26 cellular contexts compared by ENCODE assay signal in the genomic region with DNA sequence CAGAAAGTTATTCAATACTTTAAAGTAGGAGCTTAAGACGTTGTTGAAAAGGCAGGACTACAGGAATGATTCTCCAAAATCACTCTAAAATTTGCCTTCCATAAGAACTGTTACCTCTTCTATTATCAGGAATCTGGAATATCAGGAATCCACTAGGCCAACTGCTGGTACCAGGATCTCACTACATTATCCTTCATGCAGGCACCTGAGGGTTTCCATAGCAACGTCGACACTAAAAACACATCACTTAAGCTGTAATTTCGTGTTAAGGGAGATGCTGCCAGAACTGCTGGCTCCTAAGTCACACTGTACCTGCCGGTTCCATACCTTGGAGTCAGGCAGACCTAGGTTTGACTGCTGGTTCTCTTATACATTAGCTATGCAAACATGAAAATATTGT.
DNase-seq lines count a peak whose midpoint lies in the region; ATAC-seq, FAIRE-seq and TF ChIP-seq lines count a peak whose summit lies in the region.
"Had no signal": no experiment of that assay in that cellular context is flagged by ENCODE, and none has a peak within 500 bp of the region (broad histone marks: within the 10 kb centered on the region; RNA-seq: fewer than 3 reads in every experiment).

No MANE protein-coding gene starts in this region.

- no peak overlapping the region for H3K4me3 ChIP-seq in endothelial cell of umbilical vein (replicated peaks in 1 of 3; ENCODE audit: insufficient read depth in 1 of 3, low read depth in 1 of 3, low read length in 3 of 3)
- H3K4me3 ChIP-seq: SJCRH30 had no signal

- TSS peak; percentile 25 for BruUV-seq in endothelial cell of umbilical vein (replicated peaks; lab: Mats Ljungman, UMichigan)

- no peaks in the 10 kb centered on the region for H3K4me1 Mint-ChIP-seq in activated CD4-positive, alpha-beta T cell treated with anti-CD3 and anti-CD28 coated beads for 36 hours
- no peaks in the 10 kb centered on the region for H3K4me1 Mint-ChIP-seq in T-helper 2 cell treated with Interferon-gamma antibody and Interleukin-4, amounts not matched to agents 5 μg/mL and 100 μg/mL, for 36 hours (ENCODE audit: low read depth)
- H3K4me1 Mint-ChIP-seq: CD14-positive monocyte, T-helper 17 cell had no signal

- no peak for TF ChIP-seq POLR2A in endothelial cell of umbilical vein (IDR thresholded peaks at IDR 0.05; ENCODE audit: low read depth, low read length)

- H3K36me3 ChIP-seq in endothelial cell of umbilical vein (ENCODE audit: control insufficient read depth in 2 of 2, extremely low read depth in 1 of 2, insufficient read depth in 2 of 2, low read length in 2 of 2), result no peaks in the 10 kb centered on the region
- H3K36me3 ChIP-seq: BE2C, SJCRH30 had no signal

- no peak overlapping the region for H3K4me2 ChIP-seq in endothelial cell of umbilical vein (ENCODE audit: insufficient read depth, low read length)

- FAIRE-seq in endothelial cell of umbilical vein (lab: Jason Lieb, UNC) (no peak), urothelium cell line (lab: Jason Lieb, UNC) (no peak)
- FAIRE-seq: G401.6, HepG2 had no signal

- H3K9me1 ChIP-seq in endothelial cell of umbilical vein (replicated peaks; ENCODE audit: control insufficient read depth, extremely low read depth, insufficient read depth, low read length), result no peaks in the 10 kb centered on the region

- H3K9me3 Mint-ChIP-seq in activated CD4-positive, alpha-beta T cell treated with anti-CD3 and anti-CD28 coated beads for 36 hours (ENCODE audit: low read depth), result no peaks in the 10 kb centered on the region
- H3K9me3 Mint-ChIP-seq in T-helper 2 cell treated with Interferon-gamma antibody and Interleukin-4, amounts not matched to agents 5 μg/mL and 100 μg/mL, for 36 hours, result peaks cover 4% of the 10 kb centered on the region

- dilution Hi-C loops in endothelial cell of umbilical vein (cut with MboI; ENCODE audit: extremely low pct_ligation_motif_present, low sequenced_read_pairs), result no loop called here

- H3K27ac ChIP-seq in endothelial cell of umbilical vein (ENCODE audit: insufficient read depth, low read depth, low read length), result no peak overlapping the region
- H3K27ac ChIP-seq: SJCRH30 had no signal

- H3K9me3 ChIP-seq in endothelial cell of umbilical vein (replicated peaks; ENCODE audit: control insufficient read depth, insufficient read depth, low read length), result no peaks in the 10 kb centered on the region
- H3K9me3 ChIP-seq: BE2C had no signal

- no peaks in the 10 kb centered on the region for H3K36me3 Mint-ChIP-seq in activated CD4-positive, alpha-beta T cell treated with anti-CD3 and anti-CD28 coated beads for 36 hours (ENCODE audit: low read depth)
- H3K36me3 Mint-ChIP-seq in T-helper 2 cell treated with Interferon-gamma antibody and Interleukin-4, amounts not matched to agents 5 μg/mL and 100 μg/mL, for 36 hours (ENCODE audit: low read depth), result no peaks in the 10 kb centered on the region
- H3K36me3 Mint-ChIP-seq: CD14-positive monocyte had no signal

- CTCF ChIA-PET in endothelial cell of umbilical vein (lab: Charles Lee), result interaction anchor here (1.1 to 1.8 kb wide), 4 partner anchors 9 to 68 kb away, joined by 3 to 8 read pairs (median 3); no protein-coding TSS in a partner anchor
- CTCF ChIA-PET in activated CD4-positive, alpha-beta T cell treated with anti-CD3 and anti-CD28 coated beads for 36 hours (lab: Charles Lee), result no interaction called here

- no peaks in the 10 kb centered on the region for H3K4me1 ChIP-seq in endothelial cell of umbilical vein (ENCODE audit: control insufficient read depth, extremely low read depth, insufficient read depth, low read length)
- H3K4me1 ChIP-seq: BE2C, SJCRH30 had no signal

- ATAC-seq in activated CD4-positive, alpha-beta T cell treated with anti-CD3 and anti-CD28 coated beads for 36 hours, result no peak
- no peak for ATAC-seq in HG03571 (IDR thresholded peaks at IDR 0.05; ENCODE audit: unreplicated experiment)
- ATAC-seq: HepG2, PC-3, SK-N-SH treated with all-trans-retinoic acid at 6 μM for 48 hours, T-helper 17 cell had no signal

- no peak overlapping the region for H2AFZ ChIP-seq in endothelial cell of umbilical vein (ENCODE audit: low read depth, low read length)

- no peaks in the 10 kb centered on the region for H4K20me1 ChIP-seq in endothelial cell of umbilical vein (replicated peaks; ENCODE audit: control insufficient read depth, extremely low read depth, insufficient read depth, low read length)

- peak; percentile 4 for DNase-seq in NCI-H146 (lab: John Stamatoyannopoulos, UW)
- DNase-seq in NCI-H146 treated with DMSO at 0.1 percent for 48 hours (lab: John Stamatoyannopoulos, UW; ENCODE audit: unreplicated experiment), result no peak
- DNase-seq in NCI-H69 (lab: John Stamatoyannopoulos, UW), result peak; percentile 33
- no peak for DNase-seq in endothelial cell of umbilical vein (ENCODE audit: low read depth, low spot score)
- no peak for DNase-seq in activated CD4-positive, alpha-beta T cell treated with anti-CD3 and anti-CD28 coated beads for 36 hours
- DNase-seq in T-helper 2 cell treated with Interferon-gamma antibody and Interleukin-4, amounts not matched to agents 5 μg/mL and 100 μg/mL, for 36 hours (ENCODE audit: low spot score), result no peak
- DNase-seq in urothelium cell line (ENCODE audit: low spot score), result no peak
- DNase-seq: 8988T, ACHN, BE2C, GOT3, HCEC 1CT, Kasumi-1, NCI-H1092 treated with DMSO at 0.1 percent for 48 hours, NCI-H187, NCI-H2081 treated with DMSO at 0.1 percent for 48 hours, NCI-H446, NCI-H524 treated with DMSO at 0.1 percent for 48 hours, PC-3, SJCRH30, T-helper 17 cell had no signal

- H3K9ac ChIP-seq in endothelial cell of umbilical vein (replicated peaks; ENCODE audit: extremely low read depth, insufficient read depth, low read length), result no peak overlapping the region

- TF ChIP-seq CTCF in endothelial cell of umbilical vein (IDR thresholded peaks at IDR 0.05; ENCODE audit: extremely low read depth in 1 of 2, insufficient read depth in 1 of 2, low read depth in 1 of 2, low read length in 2 of 2), result no peak

- POLR2A ChIA-PET in endothelial cell of umbilical vein (lab: Charles Lee), result no interaction called here
- POLR2A ChIA-PET in activated CD4-positive, alpha-beta T cell treated with anti-CD3 and anti-CD28 coated beads for 36 hours (lab: Charles Lee), result no interaction called here

- no peaks in the 10 kb centered on the region for H3K79me2 ChIP-seq in endothelial cell of umbilical vein (ENCODE audit: control insufficient read depth, insufficient read depth, low read length)

- H3K27ac Mint-ChIP-seq in activated CD4-positive, alpha-beta T cell treated with anti-CD3 and anti-CD28 coated beads for 36 hours, result no peak overlapping the region
- no peak overlapping the region for H3K27ac Mint-ChIP-seq in T-helper 2 cell treated with Interferon-gamma antibody and Interleukin-4, amounts not matched to agents 5 μg/mL and 100 μg/mL, for 36 hours
- H3K27ac Mint-ChIP-seq: CD14-positive monocyte, T-helper 17 cell had no signal

- no peaks in the 10 kb centered on the region for H3K27me3 ChIP-seq in endothelial cell of umbilical vein (ENCODE audit: control insufficient read depth in 2 of 2, insufficient read depth in 2 of 2, low read length in 2 of 2)
- H3K27me3 ChIP-seq: BE2C, SJCRH30 had no signal

- intact Hi-C loops in endothelial cell of umbilical vein (cut with micrococcal nuclease), result no loop called here
- intact Hi-C loops in activated CD4-positive, alpha-beta T cell treated with anti-CD3 and anti-CD28 coated beads for 36 hours (cut with DNase I, micrococcal nuclease), result no loop called here

- no peaks in the 10 kb centered on the region for H3K27me3 Mint-ChIP-seq in activated CD4-positive, alpha-beta T cell treated with anti-CD3 and anti-CD28 coated beads for 36 hours
- no peaks in the 10 kb centered on the region for H3K27me3 Mint-ChIP-seq in T-helper 2 cell treated with Interferon-gamma antibody and Interleukin-4, amounts not matched to agents 5 μg/mL and 100 μg/mL, for 36 hours (ENCODE audit: low read depth)
- H3K27me3 Mint-ChIP-seq: T-helper 17 cell had no signal

- H3K4me3 Mint-ChIP-seq in activated CD4-positive, alpha-beta T cell treated with anti-CD3 and anti-CD28 coated beads for 36 hours, result no peak overlapping the region
- H3K4me3 Mint-ChIP-seq in T-helper 2 cell treated with Interferon-gamma antibody and Interleukin-4, amounts not matched to agents 5 μg/mL and 100 μg/mL, for 36 hours, result no peak overlapping the region
- H3K4me3 Mint-ChIP-seq: CD14-positive monocyte, T-helper 17 cell had no signal

TF ChIP-seq in endothelial cell of umbilical vein, 7 proteins besides CTCF, POLR2A, EP300 and RAD21:
- TF ChIP-seq POLR2AphosphoS5 (IDR thresholded peaks at IDR 0.05; ENCODE audit: insufficient read depth, low read depth, low read length) (no peak), FOS (IDR thresholded peaks at IDR 0.05; ENCODE audit: borderline replicate concordance, insufficient read depth, low read length) (no peak), EZH2 (IDR thresholded peaks at IDR 0.05; ENCODE audit: borderline replicate concordance, low read depth, low read length, severe bottlenecking) (no peak)

Comparison
In these comparisons a context has a peak if more than half of its experiments do, and no peak if none do; other contexts are left out.
1. DNase-seq: peak in NCI-H146 (single experiment) and NCI-H69 (single experiment); none in NCI-H146 treated with DMSO at 0.1 percent for 48 hours (single experiment), endothelial cell of umbilical vein (single experiment), activated CD4-positive, alpha-beta T cell treated with anti-CD3 and anti-CD28 coated beads for 36 hours (single experiment), T-helper 2 cell treated with Interferon-gamma antibody and Interleukin-4, amounts not matched to agents 5 μg/mL and 100 μg/mL, for 36 hours (single experiment) and urothelium cell line (single experiment).